Comparison of ENCODE assay signal across 1 cellular context in the genomic region with DNA sequence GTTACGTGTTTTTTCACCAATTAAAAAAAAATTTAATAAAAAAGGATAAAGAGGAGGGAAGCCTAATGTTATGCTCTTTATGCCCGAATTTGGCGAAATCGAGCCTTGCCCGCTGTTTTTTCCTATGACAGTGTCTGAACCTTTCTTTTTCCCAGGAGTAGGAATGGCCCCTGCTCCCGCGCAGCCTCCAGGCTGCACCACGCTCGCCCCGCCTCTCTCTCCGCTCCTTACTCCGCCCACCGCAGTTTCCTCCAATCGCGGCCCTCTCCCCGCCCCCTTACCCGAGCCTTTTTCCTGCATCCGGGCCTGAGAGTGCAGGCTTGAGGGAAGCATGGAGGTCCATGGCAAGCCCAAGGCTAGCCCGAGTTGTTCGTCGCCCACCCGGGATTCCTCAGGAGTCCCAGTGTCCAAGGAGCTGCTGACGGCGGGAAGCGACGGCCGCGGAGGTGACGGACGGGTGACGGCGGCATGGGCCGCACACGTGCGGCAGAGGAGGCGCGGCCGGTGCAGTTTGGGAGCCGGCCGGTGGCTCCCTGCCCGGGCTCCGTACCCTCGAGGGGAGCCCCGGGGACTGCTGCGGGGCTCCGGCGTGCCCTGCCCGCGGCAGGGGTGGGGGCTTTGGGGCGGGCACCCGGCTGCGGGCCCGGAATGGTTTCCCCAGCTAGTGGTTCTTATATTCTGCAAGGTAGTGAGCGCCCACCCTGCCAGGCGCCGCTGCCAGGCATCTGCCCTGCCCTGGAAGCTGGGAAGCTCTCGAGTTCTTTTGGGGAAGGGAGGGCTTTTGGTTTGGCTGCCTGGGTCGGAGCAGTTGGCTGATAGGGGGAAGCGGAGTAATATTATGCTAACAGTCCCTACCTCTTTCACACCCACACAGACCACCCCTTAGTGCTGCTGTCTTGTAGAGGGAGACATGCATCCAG.
TF ChIP-seq lines count a peak whose summit lies in the region.

A gene with protein sequence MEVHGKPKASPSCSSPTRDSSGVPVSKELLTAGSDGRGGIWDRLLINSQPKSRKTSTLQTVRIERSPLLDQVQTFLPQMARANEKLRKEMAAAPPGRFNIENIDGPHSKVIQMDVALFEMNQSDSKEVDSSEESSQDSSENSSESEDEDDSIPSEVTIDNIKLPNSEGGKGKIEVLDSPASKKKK (plus strand): TSS at position 295 of the 920 bp plus-strand sequence. CDS start 37 bp downstream, at position 332.

TF ChIP-seq in HEK293, 187 proteins besides CTCF, POLR2A, EP300 and RAD21 (continued from another document and continues in another):
- TF ChIP-seq, protein P1, sequence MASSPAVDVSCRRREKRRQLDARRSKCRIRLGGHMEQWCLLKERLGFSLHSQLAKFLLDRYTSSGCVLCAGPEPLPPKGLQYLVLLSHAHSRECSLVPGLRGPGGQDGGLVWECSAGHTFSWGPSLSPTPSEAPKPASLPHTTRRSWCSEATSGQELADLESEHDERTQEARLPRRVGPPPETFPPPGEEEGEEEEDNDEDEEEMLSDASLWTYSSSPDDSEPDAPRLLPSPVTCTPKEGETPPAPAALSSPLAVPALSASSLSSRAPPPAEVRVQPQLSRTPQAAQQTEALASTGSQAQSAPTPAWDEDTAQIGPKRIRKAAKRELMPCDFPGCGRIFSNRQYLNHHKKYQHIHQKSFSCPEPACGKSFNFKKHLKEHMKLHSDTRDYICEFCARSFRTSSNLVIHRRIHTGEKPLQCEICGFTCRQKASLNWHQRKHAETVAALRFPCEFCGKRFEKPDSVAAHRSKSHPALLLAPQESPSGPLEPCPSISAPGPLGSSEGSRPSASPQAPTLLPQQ (tag by site-specific recombination; IDR thresholded peaks at IDR 0.05) = 0 out of 2 replicates have a peak, but pooled peaks have one; percentile 56
- TF ChIP-seq ZBTB48 (tag by site-specific recombination; IDR thresholded peaks at IDR 0.05) (peak; percentile 83), ZNF792 (tag by site-specific recombination; IDR thresholded peaks at IDR 0.05) (no peak), ZNF529 (tag by site-specific recombination; IDR thresholded peaks at IDR 0.05; ENCODE audit: insufficient replicate concordance) (no peak), SETDB1 (IDR thresholded peaks at IDR 0.05; ENCODE audit: insufficient read length, low read length) (no peak), ZNF138 (tag by site-specific recombination; IDR thresholded peaks at IDR 0.05; ENCODE audit: borderline replicate concordance) (no peak), ATF2 (tag by site-specific recombination; IDR thresholded peaks at IDR 0.05; ENCODE audit: low read depth) (no peak), ZNF133 (tag by site-specific recombination; IDR thresholded peaks at IDR 0.05) (no peak), HOXD13 (CRISPR knock-in tag; IDR thresholded peaks at IDR 0.05; ENCODE audit: borderline replicate concordance) (no peak), KLF8 (tag by site-specific recombination; IDR thresholded peaks at IDR 0.05) (no peak; the same call in 1 of the 2 replicates), ZNF596 (tag by site-specific recombination; IDR thresholded peaks at IDR 0.05) (no peak), ZSCAN18 (tag by site-specific recombination; IDR thresholded peaks at IDR 0.05) (no peak), ZNF670 (tag by site-specific recombination; IDR thresholded peaks at IDR 0.05; ENCODE audit: low read depth) (no peak), ZNF837 (tag by site-specific recombination; IDR thresholded peaks at IDR 0.05) (no peak), ZNF2 (tag by site-specific recombination; IDR thresholded peaks at IDR 0.05) (peak; percentile 74), ZNF791 (tag by site-specific recombination; IDR thresholded peaks at IDR 0.05) (no peak), KLF10 (tag by site-specific recombination; IDR thresholded peaks at IDR 0.05) (peak; percentile 58), ZNF223 (tag by site-specific recombination; IDR thresholded peaks at IDR 0.05) (no peak), ZNF302 (tag by site-specific recombination; IDR thresholded peaks at IDR 0.05; ENCODE audit: low read depth) (no peak), ZNF488 (tag by site-specific recombination; IDR thresholded peaks at IDR 0.05) (no peak), ZNF747 (tag by site-specific recombination; IDR thresholded peaks at IDR 0.05) (no peak), TSHZ1 (tag by site-specific recombination; IDR thresholded peaks at IDR 0.05; ENCODE audit: borderline replicate concordance) (no peak), ZNF239 (tag by site-specific recombination; IDR thresholded peaks at IDR 0.05) (no peak), ZNF585B (tag by site-specific recombination; IDR thresholded peaks at IDR 0.05) (no peak), YY1 (tag by site-specific recombination; IDR thresholded peaks at IDR 0.05) (peak; percentile 69; the same call in 1 of the 2 replicates), ZNF148 (tag by site-specific recombination; IDR thresholded peaks at IDR 0.05; ENCODE audit: borderline replicate concordance) (no peak), ZNF433 (tag by site-specific recombination; IDR thresholded peaks at IDR 0.05; ENCODE audit: low read depth) (no peak), ZNF701 (tag by site-specific recombination; IDR thresholded peaks at IDR 0.05) (no peak), PRDM1 (tag by site-specific recombination; IDR thresholded peaks at IDR 0.05) (peak; percentile 44), ZNF423 (tag by site-specific recombination; IDR thresholded peaks at IDR 0.05) (no peak), ZNF514 (tag by site-specific recombination; IDR thresholded peaks at IDR 0.05) (no peak), ZNF341 (tag by site-specific recombination; IDR thresholded peaks at IDR 0.05; ENCODE audit: low read depth) (no peak), ZNF624 (tag by site-specific recombination; IDR thresholded peaks at IDR 0.05) (no peak), ZNF621 (tag by site-specific recombination; IDR thresholded peaks at IDR 0.05) (no peak), KLF17 (tag by site-specific recombination; IDR thresholded peaks at IDR 0.05) (no peak), ZNF184 (tag by site-specific recombination; IDR thresholded peaks at IDR 0.05) (no peak), ZNF639 (tag by site-specific recombination; IDR thresholded peaks at IDR 0.05) (no peak), ZNF76 (tag by site-specific recombination; IDR thresholded peaks at IDR 0.05; ENCODE audit: borderline replicate concordance, low read depth) (peak; percentile 75; the same call in 1 of the 2 replicates), ZFHX2 (tag by site-specific recombination; conservative IDR thresholded peaks at IDR 0.05) (peak; percentile 21; the same call in 1 of the 2 replicates), ZNF169 (tag by site-specific recombination; IDR thresholded peaks at IDR 0.05) (no peak), HOXC10 (CRISPR knock-in tag; IDR thresholded peaks at IDR 0.05) (no peak), ZNF114 (tag by site-specific recombination; IDR thresholded peaks at IDR 0.05) (no peak), ZNF626 (tag by site-specific recombination; IDR thresholded peaks at IDR 0.05) (no peak), ZNF660 (tag by site-specific recombination; IDR thresholded peaks at IDR 0.05) (peak; percentile 18; the same call in 1 of the 2 replicates), ZNF549 (tag by site-specific recombination; IDR thresholded peaks at IDR 0.05) (no peak)
- TF ChIP-seq, protein P2, sequence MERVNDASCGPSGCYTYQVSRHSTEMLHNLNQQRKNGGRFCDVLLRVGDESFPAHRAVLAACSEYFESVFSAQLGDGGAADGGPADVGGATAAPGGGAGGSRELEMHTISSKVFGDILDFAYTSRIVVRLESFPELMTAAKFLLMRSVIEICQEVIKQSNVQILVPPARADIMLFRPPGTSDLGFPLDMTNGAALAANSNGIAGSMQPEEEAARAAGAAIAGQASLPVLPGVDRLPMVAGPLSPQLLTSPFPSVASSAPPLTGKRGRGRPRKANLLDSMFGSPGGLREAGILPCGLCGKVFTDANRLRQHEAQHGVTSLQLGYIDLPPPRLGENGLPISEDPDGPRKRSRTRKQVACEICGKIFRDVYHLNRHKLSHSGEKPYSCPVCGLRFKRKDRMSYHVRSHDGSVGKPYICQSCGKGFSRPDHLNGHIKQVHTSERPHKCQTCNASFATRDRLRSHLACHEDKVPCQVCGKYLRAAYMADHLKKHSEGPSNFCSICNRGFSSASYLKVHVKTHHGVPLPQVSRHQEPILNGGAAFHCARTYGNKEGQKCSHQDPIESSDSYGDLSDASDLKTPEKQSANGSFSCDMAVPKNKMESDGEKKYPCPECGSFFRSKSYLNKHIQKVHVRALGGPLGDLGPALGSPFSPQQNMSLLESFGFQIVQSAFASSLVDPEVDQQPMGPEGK (tag by site-specific recombination; IDR thresholded peaks at IDR 0.05) = no peak
